In genomic region chr20:57397693-57398108, GRCh38 we compare ENCODE assay signal across 1 cellular context.
TF ChIP-seq lines count a peak whose summit lies in the region.

No MANE protein-coding gene starts in this region.

TF ChIP-seq in SK-N-SH treated with all-trans-retinoic acid at 6 μM for 48 hours, 23 proteins besides CTCF, POLR2A, EP300 and RAD21 (continued from another document):
- TF ChIP-seq CREB5 (CRISPR knock-in tag; IDR thresholded peaks at IDR 0.05; ENCODE audit: low read depth) (no peak), ZFP30 (CRISPR knock-in tag; IDR thresholded peaks at IDR 0.05) (no peak), ARNTL (CRISPR knock-in tag; IDR thresholded peaks at IDR 0.05; ENCODE audit: borderline replicate concordance, low read depth) (no peak)
